Comparison of ENCODE assay signal across 8 cellular contexts in genomic region chr10:69325637-69326523, GRCh38. TPM values are rescaled to one million over a fixed set of nuclear protein-coding genes. Genes with fewer than 3 reads are reported as not detected.
A peak's percentile ranks its signal among the peaks of the same experiment; 100 is the strongest.
DNase-seq lines count a peak whose midpoint lies in the region; TF ChIP-seq lines count a peak whose summit lies in the region.
"Not testable (repeated sequence)": the region's sequence is repeated elsewhere in the genome, so short reads cannot be mapped to it uniquely, and the experiment has no call there.

No MANE protein-coding gene starts in this region.

- not testable (repeated sequence) for H3K27me3 Mint-ChIP-seq in endothelial cell (ENCODE audit: unreplicated experiment)

- H3K36me3 Mint-ChIP-seq in endothelial cell (ENCODE audit: low read depth, unreplicated experiment) = peaks cover 11% of the 10 kb centered on the region

- H3K4me1 ChIP-seq in iPS-18a (ENCODE audit: control insufficient read depth, low read depth, low read length) (peaks cover 50% of the 10 kb centered on the region), osteoblast (ENCODE audit: insufficient read depth, low read length) (peaks cover 35% of the 10 kb centered on the region)

- TF ChIP-seq CTCF in 22Rv1 (IDR thresholded peaks at IDR 0.05); endothelial cell (IDR thresholded peaks at IDR 0.05; ENCODE audit: unreplicated experiment); osteoblast (IDR thresholded peaks at IDR 0.05; ENCODE audit: extremely low read depth, low read depth, low read length): not testable (repeated sequence)

- peaks cover 95% of the 10 kb centered on the region for H3K79me2 ChIP-seq in osteoblast (ENCODE audit: insufficient read depth, low read length)

- H3K27ac Mint-ChIP-seq in endothelial cell (ENCODE audit: unreplicated experiment) = peak overlapping the region; percentile 24

- peak overlapping the region; percentile 74 for H3K27ac ChIP-seq in 22Rv1
- peak overlapping the region; percentile 57; the same call in 1 of the 2 replicates for H3K27ac ChIP-seq in SK-N-MC
- peak overlapping the region; percentile 49 for H3K27ac ChIP-seq in iPS-18a (ENCODE audit: low read length)
- H3K27ac ChIP-seq in osteoblast (ENCODE audit: low read depth, low read length) = peak overlapping the region; percentile 59

- H3K4me2 ChIP-seq in osteoblast (ENCODE audit: insufficient read depth, low read length) = peak overlapping the region; percentile 52

- not testable (repeated sequence) for H3K36me3 ChIP-seq in SK-N-MC (ENCODE audit: insufficient read depth, low read length); iPS-18a (ENCODE audit: control insufficient read depth, low read depth, low read length)
- H3K36me3 ChIP-seq in osteoblast (ENCODE audit: insufficient read depth, low read length) = peaks cover 13% of the 10 kb centered on the region

- H3K4me1 Mint-ChIP-seq in endothelial cell (ENCODE audit: unreplicated experiment) = peaks cover 61% of the 10 kb centered on the region

- not testable (repeated sequence) for H3K9me3 Mint-ChIP-seq in endothelial cell (ENCODE audit: unreplicated experiment)

- peak; percentile 63 for DNase-seq in EL
- DNase-seq in NCI-H1694 (lab: John Stamatoyannopoulos, UW) = peak; percentile 32
- DNase-seq in SK-N-MC (ENCODE audit: low read depth, low spot score) = not testable (repeated sequence)
- peak; percentile 55 for DNase-seq in amniotic epithelial cell (ENCODE audit: low read depth)
- DNase-seq in endothelial cell (ENCODE audit: low spot score) = peak; percentile 43
- DNase-seq in osteoblast (ENCODE audit: insufficient read length, low spot score, missing footprints) = peak; percentile 86

- H3K27me3 ChIP-seq in iPS-18a (ENCODE audit: control insufficient read depth, insufficient read depth, low read length); osteoblast (ENCODE audit: insufficient read depth, low read length): not testable (repeated sequence)

- H3K4me3 ChIP-seq in SK-N-MC; osteoblast (ENCODE audit: insufficient read depth, low read length): not testable (repeated sequence)
- H3K4me3 ChIP-seq in iPS-18a (ENCODE audit: low read length) = peak overlapping the region; percentile 20

- H2AFZ ChIP-seq in osteoblast (ENCODE audit: low read length) = not testable (repeated sequence)

- not testable (repeated sequence) for H3K9ac ChIP-seq in SK-N-MC (ENCODE audit: insufficient read length)
- peak overlapping the region; percentile 41 for H3K9ac ChIP-seq in iPS-18a (ENCODE audit: low read length)

- not testable (repeated sequence) for H3K4me3 Mint-ChIP-seq in endothelial cell (ENCODE audit: unreplicated experiment)

- peaks cover 43% of the 10 kb centered on the region for H4K20me1 ChIP-seq in osteoblast (ENCODE audit: insufficient read depth, low read length)

- H3K9me3 ChIP-seq in SK-N-MC (ENCODE audit: low read depth, low read length); iPS-18a (ENCODE audit: control insufficient read depth, low read depth, low read length); osteoblast (ENCODE audit: low read depth, low read length): not testable (repeated sequence)

RNA-seq across cellular contexts. Expression of gene HK1, which starts 47.6 kb away (rescaled TPM):
- total RNA-seq in endothelial cell (ENCODE audit: unreplicated experiment) (162 TPM), osteoblast (99.6 and 111 TPM in 2 replicates)
